ENCODE assay signal across 9 cellular contexts in the genomic region with DNA sequence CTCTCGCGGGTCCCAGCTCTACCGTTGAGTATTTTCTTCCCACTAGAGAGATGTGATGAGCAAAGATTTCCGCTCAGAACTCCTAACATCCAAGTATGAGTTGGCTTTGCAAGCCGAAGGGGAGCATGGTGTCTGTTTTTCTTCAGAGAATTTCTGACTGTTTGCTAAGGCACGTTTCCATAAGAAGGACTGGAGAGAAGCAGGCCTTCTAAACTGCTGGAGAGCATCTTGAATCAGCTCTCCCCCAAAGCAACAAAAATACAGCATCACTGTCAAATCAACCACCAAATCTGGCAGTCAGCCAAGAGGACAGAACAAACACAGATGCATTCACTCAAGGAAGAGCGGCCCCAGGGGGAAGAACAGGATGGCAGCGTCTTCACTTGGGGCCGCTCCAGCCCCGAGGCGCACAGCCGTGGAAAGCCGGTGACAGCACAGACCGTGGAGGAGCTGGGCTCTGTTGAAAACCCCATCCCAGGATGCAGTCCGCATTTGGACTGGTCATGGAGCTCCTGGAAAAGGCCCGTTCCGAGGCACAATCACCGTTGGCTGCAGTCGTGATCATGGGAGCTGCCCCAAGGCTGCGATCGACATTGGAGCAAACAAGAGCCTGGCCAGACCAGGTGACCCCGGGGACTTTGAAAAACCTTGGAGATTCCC.
A peak's percentile ranks its signal among the peaks of the same experiment; 100 is the strongest.
DNase-seq lines count a peak whose midpoint lies in the region; ATAC-seq and TF ChIP-seq lines count a peak whose summit lies in the region.
"Had no signal": no experiment of that assay in that cellular context is flagged by ENCODE, and none has a peak within 500 bp of the region (broad histone marks: within the 10 kb centered on the region; RNA-seq: fewer than 3 reads in every experiment).

No MANE protein-coding gene starts in this region.

- TF ChIP-seq CTCF in ovary (IDR thresholded peaks at IDR 0.05) (no peak), WERI-Rb-1 (IDR thresholded peaks at IDR 0.05; ENCODE audit: low read depth, low read length) (no peak), Calu3 (IDR thresholded peaks at IDR 0.05; ENCODE audit: unreplicated experiment) (no peak)

- H3K9me3 ChIP-seq in ovary (no peaks in the 10 kb centered on the region), WERI-Rb-1 (ENCODE audit: severe bottlenecking) (peaks cover 6% of the 10 kb centered on the region)

- intact Hi-C loops in ovary (cut with DNase I) (no loop called here), Calu3 (cut with micrococcal nuclease; ENCODE audit: unreplicated experiment) (no loop called here)

- H3K4me3 Mint-ChIP-seq in Calu3 (ENCODE audit: low read depth, unreplicated experiment), result no peak overlapping the region
- H3K4me3 Mint-ChIP-seq in activated CD4-positive, alpha-beta memory T cell treated with anti-CD3 and anti-CD28 coated beads, Interleukin-2, amount 10 ng/mL, durations not matched to agents 7 days and 5 days, result no peak overlapping the region

- ATAC-seq in GM19043 (IDR thresholded peaks at IDR 0.05; ENCODE audit: low read depth, unreplicated experiment) (peak; percentile 46), HG03521 (IDR thresholded peaks at IDR 0.05; ENCODE audit: unreplicated experiment) (peak; percentile 39), esophagus mucosa (peak; percentile 42), HG03565 (IDR thresholded peaks at IDR 0.05; ENCODE audit: unreplicated experiment) (no peak)

- DNase-seq in ovary (peak in 4 of 5 donors; percentile 18 to 31 (median 24)), WERI-Rb-1 (no peak), Calu3 (no peak)
- DNase-seq in activated CD4-positive, alpha-beta memory T cell treated with anti-CD3 and anti-CD28 coated beads, Interleukin-2, amount 10 ng/mL, durations not matched to agents 7 days and 5 days, result no peak

- no peak overlapping the region for H3K27ac ChIP-seq in ovary
- H3K27ac ChIP-seq in WERI-Rb-1, result no peak overlapping the region
- H3K27ac ChIP-seq: VCaP had no signal

- TF ChIP-seq EP300 in ovary (IDR thresholded peaks at IDR 0.05), result no peak

- no peak overlapping the region for H3K27ac Mint-ChIP-seq in Calu3 (ENCODE audit: unreplicated experiment)
- H3K27ac Mint-ChIP-seq in activated CD4-positive, alpha-beta memory T cell treated with anti-CD3 and anti-CD28 coated beads, Interleukin-2, amount 10 ng/mL, durations not matched to agents 7 days and 5 days, result no peak overlapping the region

- no peaks in the 10 kb centered on the region for H3K36me3 Mint-ChIP-seq in Calu3 (ENCODE audit: insufficient read depth, unreplicated experiment)
- peaks cover 53% of the 10 kb centered on the region for H3K36me3 Mint-ChIP-seq in activated CD4-positive, alpha-beta memory T cell treated with anti-CD3 and anti-CD28 coated beads, Interleukin-2, amount 10 ng/mL, durations not matched to agents 7 days and 5 days (ENCODE audit: low read depth)

- no TSS peak for BruUV-seq in Calu3 (replicated peaks; lab: Mats Ljungman, UMichigan)

- no peaks in the 10 kb centered on the region for H3K36me3 ChIP-seq in ovary
- peaks cover 18% of the 10 kb centered on the region for H3K36me3 ChIP-seq in WERI-Rb-1

- H3K4me1 ChIP-seq in ovary (ENCODE audit: insufficient read depth), result no peaks in the 10 kb centered on the region

- H3K9me3 Mint-ChIP-seq in Calu3 (ENCODE audit: low read depth, unreplicated experiment), result peaks cover 14% of the 10 kb centered on the region
- H3K9me3 Mint-ChIP-seq in activated CD4-positive, alpha-beta memory T cell treated with anti-CD3 and anti-CD28 coated beads, Interleukin-2, amount 10 ng/mL, durations not matched to agents 7 days and 5 days, result peaks cover 42% of the 10 kb centered on the region

- H3K27me3 ChIP-seq in ovary (no peaks in the 10 kb centered on the region), WERI-Rb-1 (ENCODE audit: insufficient read depth, low read depth, severe bottlenecking) (no peaks in the 10 kb centered on the region)

- POLR2A ChIA-PET in activated CD4-positive, alpha-beta memory T cell treated with anti-CD3 and anti-CD28 coated beads, Interleukin-2, amount 10 ng/mL, durations not matched to agents 7 days and 5 days (lab: Charles Lee), result no interaction called here

- CTCF ChIA-PET in Calu3 (lab: Charles Lee), result no interaction called here
- CTCF ChIA-PET in activated CD4-positive, alpha-beta memory T cell treated with anti-CD3 and anti-CD28 coated beads, Interleukin-2, amount 10 ng/mL, durations not matched to agents 7 days and 5 days (lab: Charles Lee), result no interaction called here

- TF ChIP-seq POLR2A in ovary (IDR thresholded peaks at IDR 0.05), result no peak

- WGBS in ovary, 3 donors, result 48 to 56% (median 53%) methylated on average over 22 of the region's 22 CpGs

- no peaks in the 10 kb centered on the region for H3K4me1 Mint-ChIP-seq in Calu3 (ENCODE audit: low read depth, unreplicated experiment)
- H3K4me1 Mint-ChIP-seq in activated CD4-positive, alpha-beta memory T cell treated with anti-CD3 and anti-CD28 coated beads, Interleukin-2, amount 10 ng/mL, durations not matched to agents 7 days and 5 days, result peaks cover 3% of the 10 kb centered on the region

- H3K4me3 ChIP-seq in ovary, result no peak overlapping the region
- no peak overlapping the region for H3K4me3 ChIP-seq in WERI-Rb-1 (ENCODE audit: low read depth, low read length)

- H3K27me3 Mint-ChIP-seq in Calu3 (ENCODE audit: unreplicated experiment), result no peaks in the 10 kb centered on the region
- no peaks in the 10 kb centered on the region for H3K27me3 Mint-ChIP-seq in activated CD4-positive, alpha-beta memory T cell treated with anti-CD3 and anti-CD28 coated beads, Interleukin-2, amount 10 ng/mL, durations not matched to agents 7 days and 5 days

Comparison
In these comparisons a context has a peak if more than half of its experiments do, and no peak if none do; other contexts are left out.
1. DNase-seq: peak in ovary (4 of 5); none in WERI-Rb-1 (single experiment), Calu3 (single experiment) and activated CD4-positive, alpha-beta memory T cell treated with anti-CD3 and anti-CD28 coated beads, Interleukin-2, amount 10 ng/mL, durations not matched to agents 7 days and 5 days (single experiment).